ENCODE assay signal across 1 cellular context in the genomic region with DNA sequence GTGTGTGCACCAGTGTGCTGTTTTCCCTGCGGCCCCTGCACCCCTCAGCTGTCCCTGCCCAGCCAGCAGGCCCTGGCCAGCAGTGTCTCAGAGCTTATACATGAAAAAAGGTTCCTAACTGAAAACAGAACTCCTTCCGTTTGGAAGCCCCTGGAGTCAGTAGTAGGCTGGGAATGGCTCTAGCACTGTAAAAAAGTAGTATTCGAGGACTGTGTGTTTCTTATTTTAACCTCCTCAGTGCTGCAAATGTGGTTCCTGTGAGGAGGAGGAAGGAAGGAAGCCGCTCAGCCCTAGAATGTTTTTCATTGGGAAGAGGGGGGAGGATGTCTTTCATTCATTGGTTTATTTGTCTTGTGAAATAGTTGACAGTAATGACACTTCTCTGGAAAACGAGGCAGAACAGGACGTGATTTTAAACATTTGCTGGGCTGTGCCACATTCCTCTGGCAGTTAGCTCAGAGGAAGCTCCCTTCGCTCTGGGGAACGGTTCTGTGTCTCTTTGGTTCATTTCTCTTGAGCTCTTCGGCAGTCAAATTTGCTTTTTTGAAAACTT.
TF ChIP-seq lines count a peak whose summit lies in the region.

No MANE protein-coding gene starts in this region.

TF ChIP-seq in K562, 482 proteins besides CTCF, POLR2A, EP300 and RAD21 (continued from another document and continues in another):
- no peak for TF ChIP-seq CEBPG (CRISPR knock-in tag; IDR thresholded peaks at IDR 0.05)
- peak in 1 of 2 experiments; percentile 19; a peak in 1 of 4 replicates for TF ChIP-seq CEBPG (tag; conservative IDR thresholded peaks at IDR 0.05 in 1 of 2, IDR thresholded peaks at IDR 0.05 in 1 of 2)
- TF ChIP-seq, protein P1, sequence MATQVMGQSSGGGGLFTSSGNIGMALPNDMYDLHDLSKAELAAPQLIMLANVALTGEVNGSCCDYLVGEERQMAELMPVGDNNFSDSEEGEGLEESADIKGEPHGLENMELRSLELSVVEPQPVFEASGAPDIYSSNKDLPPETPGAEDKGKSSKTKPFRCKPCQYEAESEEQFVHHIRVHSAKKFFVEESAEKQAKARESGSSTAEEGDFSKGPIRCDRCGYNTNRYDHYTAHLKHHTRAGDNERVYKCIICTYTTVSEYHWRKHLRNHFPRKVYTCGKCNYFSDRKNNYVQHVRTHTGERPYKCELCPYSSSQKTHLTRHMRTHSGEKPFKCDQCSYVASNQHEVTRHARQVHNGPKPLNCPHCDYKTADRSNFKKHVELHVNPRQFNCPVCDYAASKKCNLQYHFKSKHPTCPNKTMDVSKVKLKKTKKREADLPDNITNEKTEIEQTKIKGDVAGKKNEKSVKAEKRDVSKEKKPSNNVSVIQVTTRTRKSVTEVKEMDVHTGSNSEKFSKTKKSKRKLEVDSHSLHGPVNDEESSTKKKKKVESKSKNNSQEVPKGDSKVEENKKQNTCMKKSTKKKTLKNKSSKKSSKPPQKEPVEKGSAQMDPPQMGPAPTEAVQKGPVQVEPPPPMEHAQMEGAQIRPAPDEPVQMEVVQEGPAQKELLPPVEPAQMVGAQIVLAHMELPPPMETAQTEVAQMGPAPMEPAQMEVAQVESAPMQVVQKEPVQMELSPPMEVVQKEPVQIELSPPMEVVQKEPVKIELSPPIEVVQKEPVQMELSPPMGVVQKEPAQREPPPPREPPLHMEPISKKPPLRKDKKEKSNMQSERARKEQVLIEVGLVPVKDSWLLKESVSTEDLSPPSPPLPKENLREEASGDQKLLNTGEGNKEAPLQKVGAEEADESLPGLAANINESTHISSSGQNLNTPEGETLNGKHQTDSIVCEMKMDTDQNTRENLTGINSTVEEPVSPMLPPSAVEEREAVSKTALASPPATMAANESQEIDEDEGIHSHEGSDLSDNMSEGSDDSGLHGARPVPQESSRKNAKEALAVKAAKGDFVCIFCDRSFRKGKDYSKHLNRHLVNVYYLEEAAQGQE (CRISPR knock-in tag; IDR thresholded peaks at IDR 0.05; ENCODE audit: low read depth) = no peak
- no peak for TF ChIP-seq PCBP2 (IDR thresholded peaks at IDR 0.05; ENCODE audit: low read depth, low read length, poor library complexity, severe bottlenecking)
- 0 out of 2 replicates have a peak, but pooled peaks have one; percentile 7 for TF ChIP-seq TAF7 (tag; IDR thresholded peaks at IDR 0.05)
- TF ChIP-seq CEBPB (tag; IDR thresholded peaks at IDR 0.05) = 0 out of 2 replicates have a peak, but pooled peaks have one; percentile 34
- TF ChIP-seq, protein P2, sequence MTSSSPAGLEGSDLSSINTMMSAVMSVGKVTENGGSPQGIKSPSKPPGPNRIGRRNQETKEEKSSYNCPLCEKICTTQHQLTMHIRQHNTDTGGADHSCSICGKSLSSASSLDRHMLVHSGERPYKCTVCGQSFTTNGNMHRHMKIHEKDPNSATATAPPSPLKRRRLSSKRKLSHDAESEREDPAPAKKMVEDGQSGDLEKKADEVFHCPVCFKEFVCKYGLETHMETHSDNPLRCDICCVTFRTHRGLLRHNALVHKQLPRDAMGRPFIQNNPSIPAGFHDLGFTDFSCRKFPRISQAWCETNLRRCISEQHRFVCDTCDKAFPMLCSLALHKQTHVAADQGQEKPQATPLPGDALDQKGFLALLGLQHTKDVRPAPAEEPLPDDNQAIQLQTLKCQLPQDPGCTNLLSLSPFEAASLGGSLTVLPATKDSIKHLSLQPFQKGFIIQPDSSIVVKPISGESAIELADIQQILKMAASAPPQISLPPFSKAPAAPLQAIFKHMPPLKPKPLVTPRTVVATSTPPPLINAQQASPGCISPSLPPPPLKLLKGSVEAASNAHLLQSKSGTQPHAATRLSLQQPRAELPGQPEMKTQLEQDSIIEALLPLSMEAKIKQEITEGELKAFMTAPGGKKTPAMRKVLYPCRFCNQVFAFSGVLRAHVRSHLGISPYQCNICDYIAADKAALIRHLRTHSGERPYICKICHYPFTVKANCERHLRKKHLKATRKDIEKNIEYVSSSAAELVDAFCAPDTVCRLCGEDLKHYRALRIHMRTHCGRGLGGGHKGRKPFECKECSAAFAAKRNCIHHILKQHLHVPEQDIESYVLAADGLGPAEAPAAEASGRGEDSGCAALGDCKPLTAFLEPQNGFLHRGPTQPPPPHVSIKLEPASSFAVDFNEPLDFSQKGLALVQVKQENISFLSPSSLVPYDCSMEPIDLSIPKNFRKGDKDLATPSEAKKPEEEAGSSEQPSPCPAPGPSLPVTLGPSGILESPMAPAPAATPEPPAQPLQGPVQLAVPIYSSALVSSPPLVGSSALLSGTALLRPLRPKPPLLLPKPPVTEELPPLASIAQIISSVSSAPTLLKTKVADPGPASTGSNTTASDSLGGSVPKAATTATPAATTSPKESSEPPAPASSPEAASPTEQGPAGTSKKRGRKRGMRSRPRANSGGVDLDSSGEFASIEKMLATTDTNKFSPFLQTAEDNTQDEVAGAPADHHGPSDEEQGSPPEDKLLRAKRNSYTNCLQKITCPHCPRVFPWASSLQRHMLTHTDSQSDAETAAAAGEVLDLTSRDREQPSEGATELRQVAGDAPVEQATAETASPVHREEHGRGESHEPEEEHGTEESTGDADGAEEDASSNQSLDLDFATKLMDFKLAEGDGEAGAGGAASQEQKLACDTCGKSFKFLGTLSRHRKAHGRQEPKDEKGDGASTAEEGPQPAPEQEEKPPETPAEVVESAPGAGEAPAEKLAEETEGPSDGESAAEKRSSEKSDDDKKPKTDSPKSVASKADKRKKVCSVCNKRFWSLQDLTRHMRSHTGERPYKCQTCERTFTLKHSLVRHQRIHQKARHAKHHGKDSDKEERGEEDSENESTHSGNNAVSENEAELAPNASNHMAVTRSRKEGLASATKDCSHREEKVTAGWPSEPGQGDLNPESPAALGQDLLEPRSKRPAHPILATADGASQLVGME (CRISPR knock-in tag; IDR thresholded peaks at IDR 0.05) = no peak
- TF ChIP-seq KHSRP (IDR thresholded peaks at IDR 0.05) = no peak
- no peak for TF ChIP-seq HSF4 (CRISPR knock-in tag; IDR thresholded peaks at IDR 0.05; ENCODE audit: borderline replicate concordance)
- TF ChIP-seq, protein P3, sequence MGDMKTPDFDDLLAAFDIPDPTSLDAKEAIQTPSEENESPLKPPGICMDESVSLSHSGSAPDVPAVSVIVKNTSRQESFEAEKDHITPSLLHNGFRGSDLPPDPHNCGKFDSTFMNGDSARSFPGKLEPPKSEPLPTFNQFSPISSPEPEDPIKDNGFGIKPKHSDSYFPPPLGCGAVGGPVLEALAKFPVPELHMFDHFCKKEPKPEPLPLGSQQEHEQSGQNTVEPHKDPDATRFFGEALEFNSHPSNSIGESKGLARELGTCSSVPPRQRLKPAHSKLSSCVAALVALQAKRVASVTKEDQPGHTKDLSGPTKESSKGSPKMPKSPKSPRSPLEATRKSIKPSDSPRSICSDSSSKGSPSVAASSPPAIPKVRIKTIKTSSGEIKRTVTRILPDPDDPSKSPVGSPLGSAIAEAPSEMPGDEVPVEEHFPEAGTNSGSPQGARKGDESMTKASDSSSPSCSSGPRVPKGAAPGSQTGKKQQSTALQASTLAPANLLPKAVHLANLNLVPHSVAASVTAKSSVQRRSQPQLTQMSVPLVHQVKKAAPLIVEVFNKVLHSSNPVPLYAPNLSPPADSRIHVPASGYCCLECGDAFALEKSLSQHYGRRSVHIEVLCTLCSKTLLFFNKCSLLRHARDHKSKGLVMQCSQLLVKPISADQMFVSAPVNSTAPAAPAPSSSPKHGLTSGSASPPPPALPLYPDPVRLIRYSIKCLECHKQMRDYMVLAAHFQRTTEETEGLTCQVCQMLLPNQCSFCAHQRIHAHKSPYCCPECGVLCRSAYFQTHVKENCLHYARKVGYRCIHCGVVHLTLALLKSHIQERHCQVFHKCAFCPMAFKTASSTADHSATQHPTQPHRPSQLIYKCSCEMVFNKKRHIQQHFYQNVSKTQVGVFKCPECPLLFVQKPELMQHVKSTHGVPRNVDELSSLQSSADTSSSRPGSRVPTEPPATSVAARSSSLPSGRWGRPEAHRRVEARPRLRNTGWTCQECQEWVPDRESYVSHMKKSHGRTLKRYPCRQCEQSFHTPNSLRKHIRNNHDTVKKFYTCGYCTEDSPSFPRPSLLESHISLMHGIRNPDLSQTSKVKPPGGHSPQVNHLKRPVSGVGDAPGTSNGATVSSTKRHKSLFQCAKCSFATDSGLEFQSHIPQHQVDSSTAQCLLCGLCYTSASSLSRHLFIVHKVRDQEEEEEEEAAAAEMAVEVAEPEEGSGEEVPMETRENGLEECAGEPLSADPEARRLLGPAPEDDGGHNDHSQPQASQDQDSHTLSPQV (IDR thresholded peaks at IDR 0.05) = no peak
- TF ChIP-seq, protein P4, sequence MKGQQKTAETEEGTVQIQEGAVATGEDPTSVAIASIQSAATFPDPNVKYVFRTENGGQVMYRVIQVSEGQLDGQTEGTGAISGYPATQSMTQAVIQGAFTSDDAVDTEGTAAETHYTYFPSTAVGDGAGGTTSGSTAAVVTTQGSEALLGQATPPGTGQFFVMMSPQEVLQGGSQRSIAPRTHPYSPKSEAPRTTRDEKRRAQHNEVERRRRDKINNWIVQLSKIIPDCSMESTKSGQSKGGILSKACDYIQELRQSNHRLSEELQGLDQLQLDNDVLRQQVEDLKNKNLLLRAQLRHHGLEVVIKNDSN (CRISPR knock-in tag; IDR thresholded peaks at IDR 0.05) = no peak
- TF ChIP-seq KDM5B (IDR thresholded peaks at IDR 0.05; ENCODE audit: insufficient replicate concordance, low read depth, low read length) = peak; percentile 23
- no peak for TF ChIP-seq STAT5B (CRISPR knock-in tag; IDR thresholded peaks at IDR 0.05)
- TF ChIP-seq, protein P5, sequence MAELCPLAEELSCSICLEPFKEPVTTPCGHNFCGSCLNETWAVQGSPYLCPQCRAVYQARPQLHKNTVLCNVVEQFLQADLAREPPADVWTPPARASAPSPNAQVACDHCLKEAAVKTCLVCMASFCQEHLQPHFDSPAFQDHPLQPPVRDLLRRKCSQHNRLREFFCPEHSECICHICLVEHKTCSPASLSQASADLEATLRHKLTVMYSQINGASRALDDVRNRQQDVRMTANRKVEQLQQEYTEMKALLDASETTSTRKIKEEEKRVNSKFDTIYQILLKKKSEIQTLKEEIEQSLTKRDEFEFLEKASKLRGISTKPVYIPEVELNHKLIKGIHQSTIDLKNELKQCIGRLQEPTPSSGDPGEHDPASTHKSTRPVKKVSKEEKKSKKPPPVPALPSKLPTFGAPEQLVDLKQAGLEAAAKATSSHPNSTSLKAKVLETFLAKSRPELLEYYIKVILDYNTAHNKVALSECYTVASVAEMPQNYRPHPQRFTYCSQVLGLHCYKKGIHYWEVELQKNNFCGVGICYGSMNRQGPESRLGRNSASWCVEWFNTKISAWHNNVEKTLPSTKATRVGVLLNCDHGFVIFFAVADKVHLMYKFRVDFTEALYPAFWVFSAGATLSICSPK (IDR thresholded peaks at IDR 0.05; ENCODE audit: borderline replicate concordance) = no peak
- no peak for TF ChIP-seq ZNF75A (CRISPR knock-in tag; IDR thresholded peaks at IDR 0.05)
- TF ChIP-seq SIN3A (IDR thresholded peaks at IDR 0.05; ENCODE audit: borderline replicate concordance in 2 of 2, control insufficient read depth in 1 of 2, low read depth in 2 of 2, low read length in 2 of 2) = 0 out of 4 replicates have a peak, but pooled peaks of 1 of the 2 experiments have one; percentile 22
- TF ChIP-seq LEF1 (IDR thresholded peaks at IDR 0.05) = no peak
- TF ChIP-seq CC2D1A (IDR thresholded peaks at IDR 0.05) = no peak
- TF ChIP-seq, protein P6, sequence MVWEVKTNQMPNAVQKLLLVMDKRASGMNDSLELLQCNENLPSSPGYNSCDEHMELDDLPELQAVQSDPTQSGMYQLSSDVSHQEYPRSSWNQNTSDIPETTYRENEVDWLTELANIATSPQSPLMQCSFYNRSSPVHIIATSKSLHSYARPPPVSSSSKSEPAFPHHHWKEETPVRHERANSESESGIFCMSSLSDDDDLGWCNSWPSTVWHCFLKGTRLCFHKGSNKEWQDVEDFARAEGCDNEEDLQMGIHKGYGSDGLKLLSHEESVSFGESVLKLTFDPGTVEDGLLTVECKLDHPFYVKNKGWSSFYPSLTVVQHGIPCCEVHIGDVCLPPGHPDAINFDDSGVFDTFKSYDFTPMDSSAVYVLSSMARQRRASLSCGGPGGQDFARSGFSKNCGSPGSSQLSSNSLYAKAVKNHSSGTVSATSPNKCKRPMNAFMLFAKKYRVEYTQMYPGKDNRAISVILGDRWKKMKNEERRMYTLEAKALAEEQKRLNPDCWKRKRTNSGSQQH (CRISPR knock-in tag; IDR thresholded peaks at IDR 0.05) = 0 out of 2 replicates have a peak, but pooled peaks have one; percentile 10
- no peak for TF ChIP-seq MYNN (IDR thresholded peaks at IDR 0.05)
- no peak for TF ChIP-seq MYNN (CRISPR knock-in tag; IDR thresholded peaks at IDR 0.05)
- no peak for TF ChIP-seq ZKSCAN1 (IDR thresholded peaks at IDR 0.05; ENCODE audit: low read depth, low read length)
- TF ChIP-seq ZNF586 (CRISPR knock-in tag; conservative IDR thresholded peaks at IDR 0.05) = no peak
- TF ChIP-seq HDAC6 (IDR thresholded peaks at IDR 0.05; ENCODE audit: low read depth, low read length) = no peak
- TF ChIP-seq MCM5 (IDR thresholded peaks at IDR 0.05; ENCODE audit: low read depth) = no peak
- no peak for TF ChIP-seq ELF1 (tag; IDR thresholded peaks at IDR 0.05)
- TF ChIP-seq RBM14 (IDR thresholded peaks at IDR 0.05; ENCODE audit: borderline replicate concordance, insufficient read depth, low read depth, low read length) = no peak
- TF ChIP-seq CTBP1 (IDR thresholded peaks at IDR 0.05; ENCODE audit: borderline replicate concordance) = no peak
- TF ChIP-seq EHMT2 (IDR thresholded peaks at IDR 0.05) = no peak
- peak; percentile 58 for TF ChIP-seq CHD1 (IDR thresholded peaks at IDR 0.05; ENCODE audit: low read length)
- TF ChIP-seq ZFP30 (CRISPR knock-in tag; IDR thresholded peaks at IDR 0.05; ENCODE audit: borderline replicate concordance) = no peak
- no peak for TF ChIP-seq POLR2H (tag; IDR thresholded peaks at IDR 0.05; ENCODE audit: low read depth)
- TF ChIP-seq, protein P7, sequence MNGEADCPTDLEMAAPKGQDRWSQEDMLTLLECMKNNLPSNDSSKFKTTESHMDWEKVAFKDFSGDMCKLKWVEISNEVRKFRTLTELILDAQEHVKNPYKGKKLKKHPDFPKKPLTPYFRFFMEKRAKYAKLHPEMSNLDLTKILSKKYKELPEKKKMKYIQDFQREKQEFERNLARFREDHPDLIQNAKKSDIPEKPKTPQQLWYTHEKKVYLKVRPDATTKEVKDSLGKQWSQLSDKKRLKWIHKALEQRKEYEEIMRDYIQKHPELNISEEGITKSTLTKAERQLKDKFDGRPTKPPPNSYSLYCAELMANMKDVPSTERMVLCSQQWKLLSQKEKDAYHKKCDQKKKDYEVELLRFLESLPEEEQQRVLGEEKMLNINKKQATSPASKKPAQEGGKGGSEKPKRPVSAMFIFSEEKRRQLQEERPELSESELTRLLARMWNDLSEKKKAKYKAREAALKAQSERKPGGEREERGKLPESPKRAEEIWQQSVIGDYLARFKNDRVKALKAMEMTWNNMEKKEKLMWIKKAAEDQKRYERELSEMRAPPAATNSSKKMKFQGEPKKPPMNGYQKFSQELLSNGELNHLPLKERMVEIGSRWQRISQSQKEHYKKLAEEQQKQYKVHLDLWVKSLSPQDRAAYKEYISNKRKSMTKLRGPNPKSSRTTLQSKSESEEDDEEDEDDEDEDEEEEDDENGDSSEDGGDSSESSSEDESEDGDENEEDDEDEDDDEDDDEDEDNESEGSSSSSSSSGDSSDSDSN (IDR thresholded peaks at IDR 0.05; ENCODE audit: borderline replicate concordance in 1 of 2, low read depth in 2 of 2, low read length in 2 of 2) = 0 out of 4 replicates have a peak, but pooled peaks of 1 of the 2 experiments have one; percentile 14
- TF ChIP-seq SIX5 (IDR thresholded peaks at IDR 0.05; ENCODE audit: borderline replicate concordance in 1 of 2, insufficient read depth in 1 of 2, low read depth in 1 of 2, low read length in 2 of 2) = no peak
- TF ChIP-seq ZNF124 (CRISPR knock-in tag; IDR thresholded peaks at IDR 0.05) = no peak
